ENCODE assay signal across 9 cellular contexts in the genomic region with DNA sequence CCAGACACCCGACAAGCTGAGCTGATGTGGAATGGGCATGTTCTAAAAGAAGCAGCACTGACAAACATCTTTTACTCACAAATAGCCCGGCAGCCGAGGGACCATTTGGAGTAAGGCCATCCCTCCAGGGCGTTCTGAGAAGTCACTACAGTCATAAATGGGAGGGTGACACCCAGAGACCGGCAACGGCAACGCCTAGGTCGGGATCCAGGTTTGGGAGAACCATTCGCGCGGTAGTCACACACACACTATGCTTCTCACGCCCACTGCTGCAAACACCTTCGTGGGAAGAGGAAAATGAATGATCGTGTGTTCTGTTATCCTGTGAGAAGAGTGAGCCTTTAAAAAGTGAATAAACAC. TPM values are rescaled to one million over a fixed set of nuclear protein-coding genes. Genes with fewer than 3 reads are reported as not detected.
DNase-seq lines count a peak whose midpoint lies in the region; ATAC-seq and TF ChIP-seq lines count a peak whose summit lies in the region.
"Had no signal": no experiment of that assay in that cellular context is flagged by ENCODE, and none has a peak within 500 bp of the region (broad histone marks: within the 10 kb centered on the region; RNA-seq: fewer than 3 reads in every experiment).

No MANE protein-coding gene starts in this region.

- POLR2A ChIA-PET in activated CD8-positive, alpha-beta T cell treated with anti-CD3 and anti-CD28 coated beads for 36 hours (lab: Charles Lee), result no interaction called here

- CTCF ChIA-PET in activated CD8-positive, alpha-beta T cell treated with anti-CD3 and anti-CD28 coated beads for 36 hours (lab: Charles Lee), result no interaction called here

- H3K27me3 ChIP-seq in SJSA1 (replicated peaks) (no peaks in the 10 kb centered on the region), heart left ventricle (no peaks in the 10 kb centered on the region), rectal smooth muscle tissue (ENCODE audit: control insufficient read depth, insufficient read depth, low read length) (no peaks in the 10 kb centered on the region)

- H3K27ac ChIP-seq in SJSA1 (peak overlapping the region; percentile 68), heart left ventricle (peak overlapping the region; percentile 51 to 93 (median 82)), rectal smooth muscle tissue (ENCODE audit: low read depth, low read length) (peak overlapping the region; percentile 57)

- intact Hi-C loops in CD14-positive monocyte (cut with micrococcal nuclease) (loop anchor here (5.0 to 10.0 kb wide), 5 partner anchors 75 to 523 kb away; no protein-coding TSS in a partner anchor), heart left ventricle (cut with DNase I) (loop anchor here in 5 of 10 donors (5.0 to 10.0 kb wide), 6 partner anchors 87 to 287 kb away; no protein-coding TSS in a partner anchor)
- intact Hi-C loops in activated CD8-positive, alpha-beta T cell treated with anti-CD3 and anti-CD28 coated beads for 36 hours (cut with micrococcal nuclease), result no loop called here

- H3K27me3 Mint-ChIP-seq in CD14-positive monocyte (ENCODE audit: low read depth in 3 of 3), result peaks cover 0 to 2% (median 0%) of the 10 kb centered on the region in 3 donors
- H3K27me3 Mint-ChIP-seq in activated CD8-positive, alpha-beta T cell treated with anti-CD3 and anti-CD28 coated beads for 36 hours, result peaks cover 2% of the 10 kb centered on the region

- DNase-seq in CD14-positive monocyte (ENCODE audit: low spot score), result no peak
- no peak for DNase-seq in SJSA1 (ENCODE audit: low read depth in 1 of 2, low spot score in 2 of 2)
- peak in 2 of 5 donors; percentile 56 to 62 for DNase-seq in heart left ventricle
- DNase-seq in MV-4-11 (lab: John Stamatoyannopoulos, UW), result no peak
- no peak for DNase-seq in activated CD8-positive, alpha-beta T cell treated with anti-CD3 and anti-CD28 coated beads for 36 hours
- DNase-seq in GM20000 (ENCODE audit: low spot score), result no peak
- no peak for DNase-seq in amniotic stem cell (lab: John Stamatoyannopoulos, UW)
- DNase-seq: T-helper 1 cell had no signal

- peak overlapping the region; percentile 90 to 98 (median 96) for H3K27ac Mint-ChIP-seq in CD14-positive monocyte
- H3K27ac Mint-ChIP-seq in activated CD8-positive, alpha-beta T cell treated with anti-CD3 and anti-CD28 coated beads for 36 hours, result no peak overlapping the region

- peak overlapping the region; percentile 75 to 82 for H3K4me3 Mint-ChIP-seq in CD14-positive monocyte
- no peak overlapping the region for H3K4me3 Mint-ChIP-seq in activated CD8-positive, alpha-beta T cell treated with anti-CD3 and anti-CD28 coated beads for 36 hours

- peak; percentile 7 to 44 (median 29) for ATAC-seq in heart left ventricle
- ATAC-seq in activated CD8-positive, alpha-beta T cell treated with anti-CD3 and anti-CD28 coated beads for 36 hours, result no peak

- 34 to 44% (median 40%) methylated on average over 11 to 14 of the region's 14 CpGs for WGBS in heart left ventricle, 4 donors

- peaks cover 20 to 48% of the 10 kb centered on the region in 2 donors for H3K36me3 Mint-ChIP-seq in CD14-positive monocyte
- H3K36me3 Mint-ChIP-seq in activated CD8-positive, alpha-beta T cell treated with anti-CD3 and anti-CD28 coated beads for 36 hours (ENCODE audit: low read depth), result no peaks in the 10 kb centered on the region

- H3K4me1 Mint-ChIP-seq in CD14-positive monocyte, result peaks cover 91% of the 10 kb centered on the region
- peaks cover 2% of the 10 kb centered on the region for H3K4me1 Mint-ChIP-seq in activated CD8-positive, alpha-beta T cell treated with anti-CD3 and anti-CD28 coated beads for 36 hours (ENCODE audit: low read depth)

- H3K9me3 Mint-ChIP-seq in CD14-positive monocyte, result peaks cover 0 to 3% (median 0%) of the 10 kb centered on the region in 7 donors
- H3K9me3 Mint-ChIP-seq in activated CD8-positive, alpha-beta T cell treated with anti-CD3 and anti-CD28 coated beads for 36 hours, result no peaks in the 10 kb centered on the region

- H3K9ac ChIP-seq in rectal smooth muscle tissue (ENCODE audit: low read length), result no peak overlapping the region

- H3K4me3 ChIP-seq in SJSA1 (no peak overlapping the region), heart left ventricle (peak overlapping the region in 6 of 12 donors; percentile 7 to 29 (median 18)), rectal smooth muscle tissue (ENCODE audit: low read length) (peak overlapping the region; percentile 45)

- H3K36me3 ChIP-seq in SJSA1 (peaks cover 51% of the 10 kb centered on the region), heart left ventricle (no peaks in the 10 kb centered on the region), rectal smooth muscle tissue (ENCODE audit: control insufficient read depth, insufficient read depth, low read length) (no peaks in the 10 kb centered on the region)

- H3K9me3 ChIP-seq in SJSA1 (replicated peaks) (no peaks in the 10 kb centered on the region), heart left ventricle (no peaks in the 10 kb centered on the region)

- H3K4me1 ChIP-seq in SJSA1 (replicated peaks) (peaks cover 75% of the 10 kb centered on the region), heart left ventricle (peaks cover 0 to 90% (median 48%) of the 10 kb centered on the region in 12 donors), rectal smooth muscle tissue (ENCODE audit: control insufficient read depth, insufficient read depth, low read length) (peaks cover 41% of the 10 kb centered on the region)

- TF ChIP-seq POLR2A in heart left ventricle (IDR thresholded peaks at IDR 0.05), result no peak

- TF ChIP-seq CTCF in CD14-positive monocyte (IDR thresholded peaks at IDR 0.05), result no peak
- TF ChIP-seq CTCF in heart left ventricle (IDR thresholded peaks at IDR 0.05), result peak in 3 of 12 donors; percentile 14 to 26 (median 19)
- no peak for TF ChIP-seq CTCF in activated CD8-positive, alpha-beta T cell treated with anti-CD3 and anti-CD28 coated beads for 36 hours (IDR thresholded peaks at IDR 0.05)
- TF ChIP-seq CTCF in GM20000 (IDR thresholded peaks at IDR 0.05; ENCODE audit: extremely low read depth, missing control alignments), result no peak

RNA-seq across cellular contexts. Expression of a gene that starts 9.8 kb away (rescaled TPM):
- polyA plus RNA-seq in CD14-positive monocyte, result 1 to 10 TPM; 5.2 to 7.9 TPM
- total RNA-seq in SJSA1 (2014; rRNA removed; shearing (Covaris generic)), result 56.9 and 92.5 TPM in 2 replicates
- 100 to 1,000 TPM in 1 of 9 donors, 10 to 100 TPM in 8; 29.6 to 116 (median 37.2) TPM for total RNA-seq in heart left ventricle
- polyA plus RNA-seq in heart left ventricle, result 10 to 100 TPM; 10.1 to 12.9 TPM
- under 1 TPM; 0.04 to 0.16 TPM for total RNA-seq in activated CD8-positive, alpha-beta T cell treated with anti-CD3 and anti-CD28 coated beads for 36 hours

Comparison
In these comparisons a context has a peak if more than half of its experiments do, and no peak if none do; other contexts are left out.
1. RNA of a gene that starts 9.8 kb away (total RNA-seq): 56.9 to 92.5 TPM in SJSA1 and 29.6 to 116 TPM in heart left ventricle; 0.04 to 0.16 TPM in activated CD8-positive, alpha-beta T cell treated with anti-CD3 and anti-CD28 coated beads for 36 hours; every median in the first group is over 10 times any median in the second.
2. Peak in every context shown above with its lines, with median percentiles within 50 percentile points of each other: H3K27ac ChIP-seq.